Comparison of ENCODE assay signal across 1 cellular context in the genomic region with DNA sequence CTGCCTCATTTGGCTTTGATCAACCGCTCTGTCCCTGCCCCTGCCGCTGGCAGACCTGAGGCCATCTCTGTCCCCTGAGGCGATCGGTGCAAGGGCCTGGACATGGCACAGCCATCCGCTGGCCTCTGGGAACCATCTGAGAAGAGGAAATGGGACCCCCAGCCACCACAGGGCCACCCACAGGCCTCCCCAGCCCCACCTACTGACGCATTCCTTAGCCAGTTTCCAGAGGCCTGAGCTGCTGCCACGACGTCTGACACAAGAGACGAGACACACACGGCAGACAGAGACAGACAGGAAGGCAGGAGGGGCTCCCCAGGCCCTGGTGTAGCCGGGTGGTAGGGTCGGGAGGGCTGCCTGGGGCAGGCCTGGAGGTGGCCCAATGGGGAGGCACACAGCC.
TF ChIP-seq lines count a peak whose summit lies in the region.

No MANE protein-coding gene starts in this region.

TF ChIP-seq in H1, 55 proteins besides CTCF, POLR2A, EP300 and RAD21:
- TF ChIP-seq TEAD4 (IDR thresholded peaks at IDR 0.05; ENCODE audit: low read depth, low read length): 0 out of 2 replicates have a peak, but pooled peaks have one; percentile 24
- TF ChIP-seq, protein P1, sequence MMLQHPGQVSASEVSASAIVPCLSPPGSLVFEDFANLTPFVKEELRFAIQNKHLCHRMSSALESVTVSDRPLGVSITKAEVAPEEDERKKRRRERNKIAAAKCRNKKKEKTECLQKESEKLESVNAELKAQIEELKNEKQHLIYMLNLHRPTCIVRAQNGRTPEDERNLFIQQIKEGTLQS (IDR thresholded peaks at IDR 0.05; ENCODE audit: insufficient read depth, low read depth, low read length): no peak
